In the genomic region with DNA sequence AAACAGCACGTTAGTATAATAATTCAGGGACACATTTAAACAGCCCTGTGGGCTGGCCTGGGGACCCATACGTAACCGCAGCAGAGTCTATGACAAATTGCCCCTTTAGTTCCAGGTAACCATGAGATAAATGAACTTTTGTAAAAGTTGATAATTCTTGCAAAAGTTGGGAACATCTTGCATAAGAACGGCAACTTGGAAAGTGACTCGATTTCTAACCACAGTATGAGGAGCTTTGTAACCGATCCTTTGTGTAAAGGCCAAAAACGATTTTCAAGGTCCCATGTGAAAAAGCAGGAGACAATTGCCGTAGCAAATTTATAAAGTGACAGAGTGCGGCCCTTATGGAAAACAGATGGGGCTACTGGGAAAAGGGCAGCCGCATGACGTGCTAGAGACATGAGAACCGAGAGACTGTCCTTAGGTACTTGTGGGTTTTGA, we compare ENCODE assay signal across 1 cellular context.
TF ChIP-seq lines count a peak whose summit lies in the region.

No MANE protein-coding gene starts in this region.

TF ChIP-seq in H1, 55 proteins besides CTCF, POLR2A, EP300 and RAD21 (continued from another document):
- TF ChIP-seq, protein P1, sequence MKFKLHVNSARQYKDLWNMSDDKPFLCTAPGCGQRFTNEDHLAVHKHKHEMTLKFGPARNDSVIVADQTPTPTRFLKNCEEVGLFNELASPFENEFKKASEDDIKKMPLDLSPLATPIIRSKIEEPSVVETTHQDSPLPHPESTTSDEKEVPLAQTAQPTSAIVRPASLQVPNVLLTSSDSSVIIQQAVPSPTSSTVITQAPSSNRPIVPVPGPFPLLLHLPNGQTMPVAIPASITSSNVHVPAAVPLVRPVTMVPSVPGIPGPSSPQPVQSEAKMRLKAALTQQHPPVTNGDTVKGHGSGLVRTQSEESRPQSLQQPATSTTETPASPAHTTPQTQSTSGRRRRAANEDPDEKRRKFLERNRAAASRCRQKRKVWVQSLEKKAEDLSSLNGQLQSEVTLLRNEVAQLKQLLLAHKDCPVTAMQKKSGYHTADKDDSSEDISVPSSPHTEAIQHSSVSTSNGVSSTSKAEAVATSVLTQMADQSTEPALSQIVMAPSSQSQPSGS (IDR thresholded peaks at IDR 0.05; ENCODE audit: low read length): no peak
- TF ChIP-seq TEAD4 (IDR thresholded peaks at IDR 0.05; ENCODE audit: low read depth, low read length) (no peak), SIRT6 (IDR thresholded peaks at IDR 0.05; ENCODE audit: low read length) (no peak), CBX8 (IDR thresholded peaks at IDR 0.05; ENCODE audit: borderline replicate concordance, low read depth, low read length) (no peak), MAFK (IDR thresholded peaks at IDR 0.05; ENCODE audit: low read depth, low read length) (no peak), TCF12 (IDR thresholded peaks at IDR 0.05; ENCODE audit: low read depth, low read length) (no peak), TBP (IDR thresholded peaks at IDR 0.05; ENCODE audit: low read depth, low read length) (no peak), KDM5A (IDR thresholded peaks at IDR 0.05; ENCODE audit: low read length) (no peak)
TF ChIP-seq in H1: peak in this region for 0.
